In genomic region chr4:101103381-101104142, GRCh38 we compare ENCODE assay signal across 8 cellular contexts.
DNase-seq lines count a peak whose midpoint lies in the region; ATAC-seq and TF ChIP-seq lines count a peak whose summit lies in the region.

No MANE protein-coding gene starts in this region.

- H3K4me1 Mint-ChIP-seq in activated T-cell treated with anti-CD3 and anti-CD28 coated beads, Interleukin-2, amount 50 U/mL, for 72 hours (ENCODE audit: low read depth) = peaks cover 42% of the 10 kb centered on the region

- H3K4me3 ChIP-seq in SK-N-MC = 0 out of 2 replicates have a peak overlapping the region, but pooled peaks have one; percentile 9
- no peak overlapping the region for H3K4me3 ChIP-seq in left ventricle myocardium inferior
- no peak overlapping the region for H3K4me3 ChIP-seq in WERI-Rb-1 (ENCODE audit: low read depth, low read length)

- H3K36me3 Mint-ChIP-seq in activated T-cell treated with anti-CD3 and anti-CD28 coated beads, Interleukin-2, amount 50 U/mL, for 72 hours (ENCODE audit: insufficient read depth in 2 of 2) = peaks cover 4% of the 10 kb centered on the region in 2 donors

- intact Hi-C loops in left ventricle myocardium inferior (cut with micrococcal nuclease) = no loop called here

- H3K4me3 Mint-ChIP-seq in activated T-cell treated with anti-CD3 and anti-CD28 coated beads, Interleukin-2, amount 50 U/mL, for 72 hours = peak overlapping the region; percentile 7 to 79

- H3K27ac Mint-ChIP-seq in activated T-cell treated with anti-CD3 and anti-CD28 coated beads, Interleukin-2, amount 50 U/mL, for 72 hours = peak overlapping the region; percentile 64

- H3K27ac ChIP-seq in SK-N-MC (peak overlapping the region; percentile 77), left ventricle myocardium inferior (replicated peaks) (peak overlapping the region; percentile 26), WERI-Rb-1 (no peak overlapping the region)

- H3K9me3 ChIP-seq in SK-N-MC (ENCODE audit: low read depth, low read length) = no peaks in the 10 kb centered on the region
- H3K9me3 ChIP-seq in left ventricle myocardium inferior (replicated peaks) = no peaks in the 10 kb centered on the region
- H3K9me3 ChIP-seq in WERI-Rb-1 (ENCODE audit: severe bottlenecking) = no peaks in the 10 kb centered on the region

- H3K27me3 Mint-ChIP-seq in activated T-cell treated with anti-CD3 and anti-CD28 coated beads, Interleukin-2, amount 50 U/mL, for 72 hours (ENCODE audit: low read depth) = no peaks in the 10 kb centered on the region

- no peaks in the 10 kb centered on the region for H3K9me3 Mint-ChIP-seq in activated T-cell treated with anti-CD3 and anti-CD28 coated beads, Interleukin-2, amount 50 U/mL, for 72 hours

- no peak for TF ChIP-seq CTCF in left ventricle myocardium inferior (IDR thresholded peaks at IDR 0.05; ENCODE audit: borderline replicate concordance)
- TF ChIP-seq CTCF in WERI-Rb-1 (IDR thresholded peaks at IDR 0.05; ENCODE audit: low read depth, low read length) = no peak

- no peak overlapping the region for H3K9ac ChIP-seq in SK-N-MC (ENCODE audit: insufficient read length)

- H3K36me3 ChIP-seq in SK-N-MC (ENCODE audit: insufficient read depth, low read length) (no peaks in the 10 kb centered on the region), left ventricle myocardium inferior (no peaks in the 10 kb centered on the region), WERI-Rb-1 (peaks cover 12% of the 10 kb centered on the region)

- no peak for DNase-seq in activated T-cell treated with anti-CD3 and anti-CD28 coated beads, Interleukin-2, amount 50 U/mL, for 72 hours
- DNase-seq in activated T-cell treated with anti-CD3 and anti-CD28 coated beads for 4 hours = no peak
- DNase-seq in SK-N-MC (ENCODE audit: low read depth, low spot score) = no peak
- no peak for DNase-seq in left ventricle myocardium inferior
- DNase-seq in LoVo (ENCODE audit: low spot score) = no peak
- DNase-seq in WERI-Rb-1 = no peak
- no peak for DNase-seq in NCI-H2107 (lab: John Stamatoyannopoulos, UW)

- peaks cover 33% of the 10 kb centered on the region for H3K4me1 ChIP-seq in left ventricle myocardium inferior

- ATAC-seq in activated T-cell treated with anti-CD3 and anti-CD28 coated beads, Interleukin-2, amount 50 U/mL, for 72 hours (replicated peaks in 1 of 2) = peak; percentile 86 to 90
- ATAC-seq in HG03064 (IDR thresholded peaks at IDR 0.05; ENCODE audit: low read depth, unreplicated experiment) = peak; percentile 60

- H3K27me3 ChIP-seq in left ventricle myocardium inferior (ENCODE audit: low read depth) (no peaks in the 10 kb centered on the region), WERI-Rb-1 (ENCODE audit: insufficient read depth, low read depth, severe bottlenecking) (no peaks in the 10 kb centered on the region)
